1 cellular context compared by ENCODE assay signal in genomic region chr6:72953901-72954494, GRCh38.
TF ChIP-seq lines count a peak whose summit lies in the region.

No MANE protein-coding gene starts in this region.

TF ChIP-seq in H1, 55 proteins besides CTCF, POLR2A, EP300 and RAD21:
- no peak for TF ChIP-seq ASH2L (IDR thresholded peaks at IDR 0.05; ENCODE audit: low read length)
- TF ChIP-seq CHD2 (IDR thresholded peaks at IDR 0.05; ENCODE audit: low read length) = no peak
- TF ChIP-seq CHD7 (IDR thresholded peaks at IDR 0.05; ENCODE audit: insufficient replicate concordance, low read length) = no peak
- no peak for TF ChIP-seq HDAC2 (IDR thresholded peaks at IDR 0.05; ENCODE audit: borderline replicate concordance in 1 of 2, low read depth in 2 of 2, low read length in 2 of 2)
- TF ChIP-seq JUND (IDR thresholded peaks at IDR 0.05; ENCODE audit: low read length) = no peak
- no peak for TF ChIP-seq MAX (IDR thresholded peaks at IDR 0.05)
- TF ChIP-seq CHD1 (IDR thresholded peaks at IDR 0.05; ENCODE audit: low read depth, low read length) = no peak
- TF ChIP-seq USF2 (IDR thresholded peaks at IDR 0.05; ENCODE audit: low read length) = no peak
- no peak for TF ChIP-seq TAF1 (IDR thresholded peaks at IDR 0.05; ENCODE audit: low read depth, low read length)
- no peak for TF ChIP-seq CBX8 (IDR thresholded peaks at IDR 0.05; ENCODE audit: borderline replicate concordance, low read depth, low read length)
- TF ChIP-seq ATF3 (IDR thresholded peaks at IDR 0.05; ENCODE audit: insufficient read depth, low read depth, low read length) = no peak
- no peak for TF ChIP-seq HDAC6 (IDR thresholded peaks at IDR 0.05; ENCODE audit: low read depth, low read length)
- TF ChIP-seq CBX5 (IDR thresholded peaks at IDR 0.05; ENCODE audit: low read depth, low read length) = no peak
- TF ChIP-seq BACH1 (IDR thresholded peaks at IDR 0.05; ENCODE audit: low read length) = no peak
- no peak for TF ChIP-seq CTBP2 (IDR thresholded peaks at IDR 0.05; ENCODE audit: borderline replicate concordance, insufficient read depth, insufficient read length, low read length)
- no peak for TF ChIP-seq SP1 (IDR thresholded peaks at IDR 0.05; ENCODE audit: low read depth, low read length)
- no peak for TF ChIP-seq KDM1A (IDR thresholded peaks at IDR 0.05; ENCODE audit: borderline replicate concordance, low read length)
- TF ChIP-seq SP4 (IDR thresholded peaks at IDR 0.05; ENCODE audit: low read length) = no peak
- TF ChIP-seq POLR2AphosphoS5 (IDR thresholded peaks at IDR 0.05; ENCODE audit: low read depth, low read length) = no peak
- no peak for TF ChIP-seq SIN3A (conservative IDR thresholded peaks at IDR 0.05 in 1 of 2, IDR thresholded peaks at IDR 0.05 in 1 of 2; ENCODE audit: low read depth in 1 of 2, low read length in 2 of 2)
